Comparison of ENCODE assay signal across 29 cellular contexts in the genomic region with DNA sequence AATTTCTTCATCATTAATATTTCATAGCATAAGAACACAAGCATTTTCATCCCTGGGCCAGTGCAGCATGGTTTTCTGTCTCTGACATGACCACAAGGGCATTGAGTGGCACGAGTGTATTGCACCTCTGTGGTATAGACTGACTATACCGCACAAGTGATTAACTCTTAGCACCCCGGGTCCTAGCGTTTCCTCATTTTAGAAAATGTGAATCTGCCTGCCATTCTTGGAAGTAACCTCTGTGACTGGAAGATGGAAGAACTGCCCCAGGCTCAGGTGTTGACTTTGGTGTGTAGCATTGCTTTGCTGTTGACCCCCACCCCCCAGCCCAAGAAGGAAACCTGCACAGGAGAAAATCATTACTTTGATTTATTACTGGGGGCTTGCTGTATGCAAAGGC. TPM values are rescaled to one million over a fixed set of nuclear protein-coding genes. Genes with fewer than 3 reads are reported as not detected.
DNase-seq lines count a peak whose midpoint lies in the region; ATAC-seq and TF ChIP-seq lines count a peak whose summit lies in the region.
"Had no signal": no experiment of that assay in that cellular context is flagged by ENCODE, and none has a peak within 500 bp of the region (broad histone marks: within the 10 kb centered on the region; RNA-seq: fewer than 3 reads in every experiment).

No MANE protein-coding gene starts in this region.

- H3K4me1 ChIP-seq in HUES64 (ENCODE audit: insufficient read depth, low read length) (peaks cover 29% of the 10 kb centered on the region), neuron (ENCODE audit: insufficient read depth, low read length) (peaks cover 23% of the 10 kb centered on the region)
- H3K4me1 ChIP-seq: breast epithelium, parathyroid adenoma had no signal

- DNase-seq in NCI-H69 (lab: John Stamatoyannopoulos, UW) (peak; percentile 71), glutamatergic neuron (no peak), NCI-H1105 treated with DMSO at 0.1 percent for 48 hours (lab: John Stamatoyannopoulos, UW) (no peak), GF-D8 (lab: John Stamatoyannopoulos, UW) (no peak), COR-L47 (lab: John Stamatoyannopoulos, UW) (no peak)
- DNase-seq: activated CD4-positive, alpha-beta T cell treated with anti-CD3 and anti-CD28 coated beads for 48 hours; activated T-cell treated with anti-CD3 and anti-CD28 coated beads for 4 hours; DMS53; GDM1; Kasumi-1; midbrain; naive thymus-derived CD8-positive, alpha-beta T cell; NCI-H1048; NCI-H187; NCI-H2171; stimulated activated CD4-positive, alpha-beta T cell treated with anti-CD3 and anti-CD28 coated beads, Interleukin-1b, Interleukin-23, amount 100 ng/mL, for 48 hours; stimulated activated naive CD8-positive, alpha-beta T cell treated with anti-CD3 and anti-CD28 coated beads, Interleukin-15, Interleukin-2, amounts not matched to agents 100 U/mL and 50 U/mL, for 24 hours; T1000; testis; WERI-Rb-1 had no signal

- peak overlapping the region; percentile 67 for H3K4me3 ChIP-seq in HUES64 (ENCODE audit: low read length)
- no peak overlapping the region for H3K4me3 ChIP-seq in neuron (ENCODE audit: low read length)
- H3K4me3 ChIP-seq: BLaER1 treated with 17β-estradiol and CSF1 and Interleukin-3, amounts not matched to agents 10 nM and 100 nM had no signal

- ATAC-seq in HG03342 (IDR thresholded peaks at IDR 0.05; ENCODE audit: unreplicated experiment) = no peak
- ATAC-seq: activated naive CD4-positive, alpha-beta T cell treated with anti-CD3 and anti-CD28 coated beads, Interleukin-2, amount 50 U/mL, for 72 hours; naive thymus-derived CD8-positive, alpha-beta T cell; stimulated activated naive CD8-positive, alpha-beta T cell treated with anti-CD3 and anti-CD28 coated beads, Interleukin-15, Interleukin-2, amounts not matched to agents 100 U/mL and 50 U/mL, for 24 hours had no signal

- no peak overlapping the region for H3K27ac ChIP-seq in HUES64 (ENCODE audit: low read depth, low read length)
- H3K27ac ChIP-seq: BLaER1 treated with 17β-estradiol and CSF1 and Interleukin-3, amounts not matched to agents 10 nM and 100 nM; breast epithelium; parathyroid adenoma; testis; WERI-Rb-1 had no signal

- H3K4me1 Mint-ChIP-seq in glutamatergic neuron (ENCODE audit: low read depth, unreplicated experiment) = peaks cover 3% of the 10 kb centered on the region

- TF ChIP-seq CTCF in glutamatergic neuron (IDR thresholded peaks at IDR 0.05; ENCODE audit: partially characterized antibody, unreplicated experiment) = no peak

- peaks cover 8% of the 10 kb centered on the region for H3K9me3 Mint-ChIP-seq in glutamatergic neuron (ENCODE audit: unreplicated experiment)
- H3K9me3 Mint-ChIP-seq: activated naive CD4-positive, alpha-beta T cell treated with anti-CD3 and anti-CD28 coated beads, Interleukin-2, amount 50 U/mL, for 72 hours had no signal

- WGBS in HUES64 = 77% methylated on average over 4 of the region's 4 CpGs

- H3K36me3 ChIP-seq in HUES64 (ENCODE audit: insufficient read depth, low read length) = no peaks in the 10 kb centered on the region
- no peaks in the 10 kb centered on the region for H3K36me3 ChIP-seq in neuron (ENCODE audit: insufficient read depth, low read length)
- H3K36me3 ChIP-seq: BLaER1 treated with 17β-estradiol and CSF1 and Interleukin-3, amounts not matched to agents 10 nM and 100 nM; breast epithelium; right atrium auricular region; WERI-Rb-1 had no signal

- no peak overlapping the region for H3K9ac ChIP-seq in HUES64 (ENCODE audit: low read depth, low read length)
- H3K9ac ChIP-seq: BLaER1 treated with 17β-estradiol and CSF1 and Interleukin-3, amounts not matched to agents 10 nM and 100 nM; parathyroid adenoma had no signal

- H3K4me3 Mint-ChIP-seq in glutamatergic neuron (ENCODE audit: unreplicated experiment) = peak overlapping the region; percentile 50

- peak overlapping the region; percentile 35 for H2AFZ ChIP-seq in neuron (ENCODE audit: low read depth, low read length)

- no peak overlapping the region for H3K27ac Mint-ChIP-seq in glutamatergic neuron (ENCODE audit: unreplicated experiment)
- H3K27ac Mint-ChIP-seq: activated naive CD4-positive, alpha-beta T cell treated with anti-CD3 and anti-CD28 coated beads, Interleukin-2, amount 50 U/mL, for 72 hours; naive thymus-derived CD8-positive, alpha-beta T cell had no signal

- no peaks in the 10 kb centered on the region for H3K36me3 Mint-ChIP-seq in glutamatergic neuron (ENCODE audit: unreplicated experiment)

- H3K27me3 Mint-ChIP-seq in glutamatergic neuron (ENCODE audit: unreplicated experiment) = peaks cover 21% of the 10 kb centered on the region

- H3K27me3 ChIP-seq in HUES64 (ENCODE audit: insufficient read depth, low read length) (peaks cover 50% of the 10 kb centered on the region), neuron (ENCODE audit: insufficient read depth, low read length) (no peaks in the 10 kb centered on the region)
- H3K27me3 ChIP-seq: right atrium auricular region, testis had no signal

- H3K9me3 ChIP-seq in HUES64 (ENCODE audit: insufficient read depth, low read depth, low read length) = no peaks in the 10 kb centered on the region
- H3K9me3 ChIP-seq in neuron (ENCODE audit: low read length) = no peaks in the 10 kb centered on the region
- H3K9me3 ChIP-seq: breast epithelium, right atrium auricular region, testis had no signal

RNA-seq across cellular contexts. Expression of a gene that starts 1.2 kb away (rescaled TPM):
- polyA plus RNA-seq in HUES64 (2013, experiment 1 of 2) = 6.2 TPM
- polyA plus RNA-seq in HUES64 (2013, experiment 2 of 2) = 10.7 TPM
- 12.5 TPM for total RNA-seq in glutamatergic neuron (ENCODE audit: unreplicated experiment)
- total RNA-seq: NCI-H460 had no signal
